Comparison of ENCODE assay signal across 13 cellular contexts in the genomic region with DNA sequence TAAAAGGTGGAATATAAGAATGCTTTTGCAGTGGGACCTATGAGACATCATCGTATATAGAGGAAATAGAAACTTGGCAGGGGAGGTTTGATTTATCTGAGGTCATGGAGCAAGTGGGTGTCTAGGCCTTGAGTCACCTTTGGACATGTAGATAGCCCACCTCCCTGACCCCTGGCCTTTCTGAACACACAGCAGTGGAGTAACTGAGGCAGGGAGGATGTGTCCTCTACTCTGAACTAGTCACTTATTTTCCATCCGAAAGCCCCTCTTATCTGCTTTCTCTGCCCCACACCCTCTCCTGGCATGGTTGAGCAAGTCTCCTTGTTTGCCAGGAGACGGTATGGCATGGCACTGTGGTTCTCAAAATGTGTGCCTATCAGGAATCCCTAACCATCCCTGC. TPM values are rescaled to one million over a fixed set of nuclear protein-coding genes. Genes with fewer than 3 reads are reported as not detected.
DNase-seq lines count a peak whose midpoint lies in the region; ATAC-seq and TF ChIP-seq lines count a peak whose summit lies in the region.
"Had no signal": no experiment of that assay in that cellular context is flagged by ENCODE, and none has a peak within 500 bp of the region (broad histone marks: within the 10 kb centered on the region; RNA-seq: fewer than 3 reads in every experiment).

No MANE protein-coding gene starts in this region.

- intact Hi-C loops in activated CD8-positive, alpha-beta T cell treated with anti-CD3 and anti-CD28 coated beads for 36 hours (cut with micrococcal nuclease), result no loop called here
- intact Hi-C loops in lower lobe of right lung (cut with DNase I), result no loop called here

- no peaks in the 10 kb centered on the region for H3K9me3 ChIP-seq in lower lobe of right lung
- H3K9me3 ChIP-seq in tibial nerve, result no peaks in the 10 kb centered on the region
- H3K9me3 ChIP-seq: prostate gland had no signal

- ATAC-seq in activated CD8-positive, alpha-beta T cell treated with anti-CD3 and anti-CD28 coated beads for 36 hours, result peak; percentile 32
- no peak for ATAC-seq in lower lobe of right lung
- ATAC-seq in HG03280 (IDR thresholded peaks at IDR 0.05; ENCODE audit: unreplicated experiment), result no peak

- no peak for TF ChIP-seq POLR2A in tibial nerve (IDR thresholded peaks at IDR 0.05)

- CTCF ChIA-PET in activated CD8-positive, alpha-beta T cell treated with anti-CD3 and anti-CD28 coated beads for 36 hours (lab: Charles Lee), result interaction anchor here (1.1 to 1.8 kb wide), 3 partner anchors 19 to 44 kb away, joined by 3 to 8 read pairs (median 8); no protein-coding TSS in a partner anchor

- peak overlapping the region; percentile 100 for H3K27ac Mint-ChIP-seq in activated CD8-positive, alpha-beta T cell treated with anti-CD3 and anti-CD28 coated beads for 36 hours

- peak overlapping the region; percentile 71 for H3K4me3 Mint-ChIP-seq in activated CD8-positive, alpha-beta T cell treated with anti-CD3 and anti-CD28 coated beads for 36 hours

- POLR2A ChIA-PET in activated CD8-positive, alpha-beta T cell treated with anti-CD3 and anti-CD28 coated beads for 36 hours (lab: Charles Lee), result interaction anchor here (1.1 to 1.9 kb wide), 4 partner anchors 8 to 39 kb away, joined by 3 to 8 read pairs (median 5); a partner anchor contains a TSS

- peak; percentile 42 for DNase-seq in stimulated activated CD4-positive, alpha-beta T cell treated with anti-CD3 and anti-CD28 coated beads, Interleukin-15, amount 100 ng/mL, for 24 hours
- DNase-seq in stimulated activated CD4-positive, alpha-beta T cell treated with anti-CD3 and anti-CD28 coated beads, Interleukin-12 subunit alpha, Interleukin-12 subunit beta, amount 100 ng/mL, for 4 hours, result no peak
- peak; percentile 78 for DNase-seq in activated CD8-positive, alpha-beta T cell treated with anti-CD3 and anti-CD28 coated beads for 36 hours
- DNase-seq in lower lobe of right lung (no peak), cerebellar nuclear complex (lab: John Stamatoyannopoulos, UW) (no peak), nucleus accumbens (lab: John Stamatoyannopoulos, UW) (no peak), tibial nerve (ENCODE audit: low spot score in 2 of 2) (no peak)
- DNase-seq: C1 segment of cervical spinal cord, NCI-H446 treated with DMSO at 0.1 percent for 48 hours, RPMI8226 had no signal

- TF ChIP-seq CTCF in activated CD8-positive, alpha-beta T cell treated with anti-CD3 and anti-CD28 coated beads for 36 hours (IDR thresholded peaks at IDR 0.05), result no peak
- TF ChIP-seq CTCF in lower lobe of right lung (IDR thresholded peaks at IDR 0.05), result no peak
- TF ChIP-seq CTCF in tibial nerve (IDR thresholded peaks at IDR 0.05), result no peak

- H3K27ac ChIP-seq in lower lobe of right lung (peak overlapping the region; percentile 5), tibial nerve (no peak overlapping the region)
- H3K27ac ChIP-seq: VCaP had no signal

- 76 to 91% methylated on average over 3 of the region's 3 CpGs for WGBS in tibial nerve, 2 donors

- peaks cover 80% of the 10 kb centered on the region for H3K36me3 Mint-ChIP-seq in activated CD8-positive, alpha-beta T cell treated with anti-CD3 and anti-CD28 coated beads for 36 hours (ENCODE audit: low read depth)

- no peaks in the 10 kb centered on the region for H3K9me3 Mint-ChIP-seq in activated CD8-positive, alpha-beta T cell treated with anti-CD3 and anti-CD28 coated beads for 36 hours

- H3K27me3 ChIP-seq in lower lobe of right lung (ENCODE audit: low read depth) (no peaks in the 10 kb centered on the region), tibial nerve (no peaks in the 10 kb centered on the region)

- no peaks in the 10 kb centered on the region for H3K27me3 Mint-ChIP-seq in activated CD8-positive, alpha-beta T cell treated with anti-CD3 and anti-CD28 coated beads for 36 hours

- TF ChIP-seq EP300 in tibial nerve (IDR thresholded peaks at IDR 0.05), result no peak

- H3K4me3 ChIP-seq in lower lobe of right lung, result no peak overlapping the region
- H3K4me3 ChIP-seq in tibial nerve, result no peak overlapping the region
- H3K4me3 ChIP-seq: prostate gland had no signal

- H3K4me1 Mint-ChIP-seq in activated CD8-positive, alpha-beta T cell treated with anti-CD3 and anti-CD28 coated beads for 36 hours (ENCODE audit: low read depth), result peaks cover 92% of the 10 kb centered on the region

- peaks cover 89% of the 10 kb centered on the region for H3K4me1 ChIP-seq in lower lobe of right lung
- H3K4me1 ChIP-seq in tibial nerve, result peaks cover 0 to 50% (median 44%) of the 10 kb centered on the region in 4 donors

- H3K36me3 ChIP-seq in lower lobe of right lung (no peaks in the 10 kb centered on the region), tibial nerve (no peaks in the 10 kb centered on the region)
- H3K36me3 ChIP-seq: prostate gland had no signal

RNA-seq across cellular contexts. Expression of a gene that starts 7.9 kb away (rescaled TPM):
- total RNA-seq in activated CD8-positive, alpha-beta T cell treated with anti-CD3 and anti-CD28 coated beads for 36 hours, result 100 to 1,000 TPM; 289 to 319 TPM
- total RNA-seq in lower lobe of right lung (129 TPM), tibial nerve (10 to 100 TPM; 27.9 to 49.4 (median 43.4) TPM)

Comparison
In these comparisons a context has a peak if more than half of its experiments do, and no peak if none do; other contexts are left out.
1. DNase-seq: peak in stimulated activated CD4-positive, alpha-beta T cell treated with anti-CD3 and anti-CD28 coated beads, Interleukin-15, amount 100 ng/mL, for 24 hours (single experiment) and activated CD8-positive, alpha-beta T cell treated with anti-CD3 and anti-CD28 coated beads for 36 hours (single experiment); none in stimulated activated CD4-positive, alpha-beta T cell treated with anti-CD3 and anti-CD28 coated beads, Interleukin-12 subunit alpha, Interleukin-12 subunit beta, amount 100 ng/mL, for 4 hours (single experiment), lower lobe of right lung (single experiment), cerebellar nuclear complex (0 of 2), nucleus accumbens (0 of 56) and tibial nerve (0 of 2).